In genomic region chr4:112214397-112215264, GRCh38 we compare ENCODE assay signal across 9 cellular contexts. TPM values are rescaled to one million over a fixed set of nuclear protein-coding genes. Genes with fewer than 3 reads are reported as not detected.
DNase-seq lines count a peak whose midpoint lies in the region; ATAC-seq and TF ChIP-seq lines count a peak whose summit lies in the region.
"Had no signal": no experiment of that assay in that cellular context is flagged by ENCODE, and none has a peak within 500 bp of the region (broad histone marks: within the 10 kb centered on the region; RNA-seq: fewer than 3 reads in every experiment).

No MANE protein-coding gene starts in this region.

- H3K27ac ChIP-seq in CD4-positive, alpha-beta memory T cell (ENCODE audit: low read depth, low read length): no peak overlapping the region
- no peak overlapping the region for H3K27ac ChIP-seq in Panc1 (ENCODE audit: low read length)
- no peak overlapping the region for H3K27ac ChIP-seq in thoracic aorta

- DNase-seq in CD4-positive, alpha-beta memory T cell: peak in 4 of 5 donors; percentile 17 to 24 (median 20)
- DNase-seq in Panc1 (ENCODE audit: low read depth, low spot score) (no peak), fibroblast of gingiva (ENCODE audit: low read depth) (peak; percentile 25), thoracic aorta (ENCODE audit: low spot score) (no peak), kidney glomerular epithelial cell (lab: John Stamatoyannopoulos, UW) (no peak)

- no peaks in the 10 kb centered on the region for H3K36me3 Mint-ChIP-seq in CD4-positive, alpha-beta memory T cell
- H3K36me3 Mint-ChIP-seq: naive thymus-derived CD4-positive, alpha-beta T cell had no signal

- intact Hi-C loops in CD4-positive, alpha-beta memory T cell (cut with micrococcal nuclease): loop anchor here (1.0 to 5.0 kb wide), 5 partner anchors 17 to 310 kb away; partner anchors contain the start of genes AP1AR and FAM241A
- intact Hi-C loops in Panc1 (cut with micrococcal nuclease; ENCODE audit: unreplicated experiment): no loop called here

- POLR2A ChIA-PET in CD4-positive, alpha-beta memory T cell (lab: Charles Lee; ENCODE audit: partially characterized antibody): interaction anchor here (0.9 to 1.7 kb wide), 3 partner anchors 18 to 308 kb away, joined by 3 to 4 read pairs (median 3); partner anchors contain the start of gene TIFA
- POLR2A ChIA-PET in Panc1 (lab: Charles Lee): no interaction called here

- H3K27me3 Mint-ChIP-seq in CD4-positive, alpha-beta memory T cell: no peaks in the 10 kb centered on the region

- H3K27ac Mint-ChIP-seq in CD4-positive, alpha-beta memory T cell: peak overlapping the region in 2 of 7 donors; percentile 2 to 26

- ATAC-seq in GM19351 (IDR thresholded peaks at IDR 0.05; ENCODE audit: unreplicated experiment) (peak; percentile 60), Panc1 (no peak), thoracic aorta (ENCODE audit: insufficient number of reproducible peaks, low FRiP score, low read depth) (no peak), HG03460 (IDR thresholded peaks at IDR 0.05; ENCODE audit: unreplicated experiment) (no peak), HG03521 (IDR thresholded peaks at IDR 0.05; ENCODE audit: unreplicated experiment) (no peak)

- peaks cover 0 to 5% (median 2%) of the 10 kb centered on the region in 4 donors for H3K4me1 Mint-ChIP-seq in CD4-positive, alpha-beta memory T cell

- BruUV-seq in Panc1 (replicated peaks; lab: Mats Ljungman, UMichigan): no TSS peak

- CTCF ChIA-PET in CD4-positive, alpha-beta memory T cell (lab: Charles Lee; ENCODE audit: partially characterized antibody): interaction anchor here (0.9 to 16.0 kb wide), 20 partner anchors 8 to 523 kb away, joined by 3 to 223 read pairs (median 4); partner anchors contain the start of genes AP1AR and TIFA
- CTCF ChIA-PET in Panc1 (lab: Charles Lee): no interaction called here

- TF ChIP-seq CTCF in Panc1 (IDR thresholded peaks at IDR 0.05): peak; percentile 50; the same call in 1 of the 2 replicates
- peak; percentile 22 for TF ChIP-seq CTCF in thoracic aorta (IDR thresholded peaks at IDR 0.05)

- no peaks in the 10 kb centered on the region for H3K4me1 ChIP-seq in CD4-positive, alpha-beta memory T cell (ENCODE audit: insufficient read depth, low read length)
- H3K4me1 ChIP-seq in Panc1 (ENCODE audit: control insufficient read depth, insufficient read depth, low read length) (no peaks in the 10 kb centered on the region), thoracic aorta (ENCODE audit: control insufficient read depth in 1 of 2, low read depth in 2 of 2) (no peaks in the 10 kb centered on the region)

- H3K36me3 ChIP-seq in CD4-positive, alpha-beta memory T cell (ENCODE audit: insufficient read depth, low read length): no peaks in the 10 kb centered on the region
- H3K36me3 ChIP-seq in Panc1 (ENCODE audit: control insufficient read depth, insufficient read depth, low read length) (no peaks in the 10 kb centered on the region), thoracic aorta (no peaks in the 10 kb centered on the region)

- no peak overlapping the region for H3K4me3 Mint-ChIP-seq in CD4-positive, alpha-beta memory T cell
- H3K4me3 Mint-ChIP-seq: naive thymus-derived CD4-positive, alpha-beta T cell had no signal

- no peaks in the 10 kb centered on the region for H3K9me3 Mint-ChIP-seq in CD4-positive, alpha-beta memory T cell
- H3K9me3 Mint-ChIP-seq: naive thymus-derived CD4-positive, alpha-beta T cell had no signal

- in situ Hi-C loops in Panc1 (cut with HindIII; ENCODE audit: low pct_unique_long_range_greater_than_20kb, low sequenced_read_pairs): no loop called here

- H3K27me3 ChIP-seq in CD4-positive, alpha-beta memory T cell (ENCODE audit: insufficient read depth, low read length): no peaks in the 10 kb centered on the region
- H3K27me3 ChIP-seq in Panc1 (ENCODE audit: control insufficient read depth, insufficient read depth, low read length) (no peaks in the 10 kb centered on the region), thoracic aorta (replicated peaks; ENCODE audit: insufficient read depth) (no peaks in the 10 kb centered on the region)

- H3K4me3 ChIP-seq in CD4-positive, alpha-beta memory T cell (ENCODE audit: low read length in 2 of 2): no peak overlapping the region
- H3K4me3 ChIP-seq in Panc1 (ENCODE audit: low read depth in 2 of 2, low read length in 2 of 2) (no peak overlapping the region), thoracic aorta (no peak overlapping the region)

- H3K9me3 ChIP-seq in CD4-positive, alpha-beta memory T cell (ENCODE audit: control insufficient read depth in 1 of 2, low read length in 2 of 2): no peaks in the 10 kb centered on the region
- H3K9me3 ChIP-seq in Panc1 (ENCODE audit: control insufficient read depth, insufficient read depth, low read depth, low read length) (no peaks in the 10 kb centered on the region), thoracic aorta (no peaks in the 10 kb centered on the region)

RNA-seq across cellular contexts. Expression of gene AP1AR, which starts 17.0 kb away (rescaled TPM):
- total RNA-seq in CD4-positive, alpha-beta memory T cell: 10 to 100 TPM; 20.3 to 22.8 TPM
- 10 to 100 TPM; 22.9 to 25.3 TPM for polyA plus RNA-seq in CD4-positive, alpha-beta memory T cell
- total RNA-seq in Panc1 (2021; ENCODE audit: unreplicated experiment) (18.9 TPM), thoracic aorta (10 to 100 TPM; 10.0 to 27.9 TPM)
- 19.1 TPM for polyA plus RNA-seq in Panc1 (2012; ENCODE audit: insufficient read length)

Comparison
In these comparisons a context has a peak if more than half of its experiments do, and no peak if none do; other contexts are left out.
1. DNase-seq: peak in CD4-positive, alpha-beta memory T cell (4 of 5) and fibroblast of gingiva (single experiment); none in Panc1 (single experiment), thoracic aorta (single experiment) and kidney glomerular epithelial cell (single experiment).